Comparison of ENCODE assay signal across 9 cellular contexts in the genomic region with DNA sequence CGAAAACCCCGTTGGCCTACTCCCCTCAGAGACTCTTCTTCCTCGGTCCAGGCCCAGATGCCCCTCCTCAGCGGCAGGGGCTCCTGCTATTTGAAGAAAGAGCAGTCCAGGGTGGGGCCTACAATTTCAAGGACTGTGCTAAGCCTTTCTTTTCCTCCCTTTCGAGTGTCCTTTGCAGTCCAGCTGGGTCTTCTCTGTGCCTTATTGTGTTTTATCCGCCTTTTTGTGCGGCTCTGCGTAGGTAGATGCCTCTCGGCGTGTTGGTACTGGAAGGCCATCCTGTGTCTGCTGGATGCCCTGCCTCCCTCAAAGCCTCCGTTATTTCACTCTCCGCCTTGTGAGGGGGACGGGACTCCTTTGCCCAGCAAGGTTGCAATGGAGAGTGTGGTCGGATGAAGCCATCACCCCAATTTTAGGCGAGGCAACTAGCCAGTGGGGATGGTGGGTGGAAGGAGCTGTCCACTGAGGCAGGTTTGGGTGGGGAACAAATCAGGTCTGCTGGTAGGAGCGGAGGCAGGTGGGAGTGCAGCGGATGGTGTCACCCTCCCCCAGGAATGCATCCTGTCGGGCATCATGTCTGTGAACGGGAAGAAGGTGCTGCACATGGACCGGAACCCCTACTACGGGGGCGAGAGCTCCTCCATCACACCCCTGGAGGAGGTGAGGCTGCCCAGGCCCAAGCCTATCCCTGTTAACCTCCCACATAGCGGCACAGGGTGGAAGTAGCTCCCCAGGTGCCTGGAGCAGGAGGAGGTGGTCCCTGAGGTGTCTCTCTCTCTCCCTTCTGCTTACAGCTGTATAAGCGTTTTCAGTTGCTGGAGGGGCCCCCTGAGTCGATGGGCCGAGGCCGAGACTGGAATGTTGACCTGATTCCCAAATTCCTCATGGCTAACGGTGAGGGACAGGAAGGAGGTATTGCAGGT. TPM values are rescaled to one million over a fixed set of nuclear protein-coding genes. Genes with fewer than 3 reads are reported as not detected.
DNase-seq lines count a peak whose midpoint lies in the region; ATAC-seq and TF ChIP-seq lines count a peak whose summit lies in the region.
"Had no signal": no experiment of that assay in that cellular context is flagged by ENCODE, and none has a peak within 500 bp of the region (broad histone marks: within the 10 kb centered on the region; RNA-seq: fewer than 3 reads in every experiment).

No MANE protein-coding gene starts in this region.

- H3K9me3 Mint-ChIP-seq in activated CD4-positive, alpha-beta memory T cell treated with anti-CD3 and anti-CD28 coated beads, Interleukin-2, amount 10 ng/mL, durations not matched to agents 7 days and 5 days, result no peaks in the 10 kb centered on the region

- in situ Hi-C loops in GM13976 (cut with MboI; ENCODE audit: low sequenced_read_pairs, unreplicated experiment), result no loop called here

- H3K36me3 ChIP-seq in HEK293 (ENCODE audit: control insufficient read depth in 2 of 2, insufficient read depth in 1 of 2, low read length in 2 of 2) (peaks cover 7 to 80% of the 10 kb centered on the region in 2 experiments; a peak in 2 of 3 replicates), spleen (peaks cover 0 to 77% (median 24%) of the 10 kb centered on the region in 6 donors)

- H3K27me3 ChIP-seq in spleen (replicated peaks in 1 of 7), result no peaks in the 10 kb centered on the region

- intact Hi-C loops in spleen (cut with DNase I; ENCODE audit: low total_unique reads), result no loop called here

- H3K4me1 Mint-ChIP-seq in activated CD4-positive, alpha-beta memory T cell treated with anti-CD3 and anti-CD28 coated beads, Interleukin-2, amount 10 ng/mL, durations not matched to agents 7 days and 5 days, result peaks cover 31% of the 10 kb centered on the region

- peaks cover 35% of the 10 kb centered on the region for H3K36me3 Mint-ChIP-seq in activated CD4-positive, alpha-beta memory T cell treated with anti-CD3 and anti-CD28 coated beads, Interleukin-2, amount 10 ng/mL, durations not matched to agents 7 days and 5 days (ENCODE audit: low read depth)

- ATAC-seq in GM18511 (IDR thresholded peaks at IDR 0.05; ENCODE audit: unreplicated experiment), result no peak

- DNase-seq in activated CD4-positive, alpha-beta memory T cell treated with anti-CD3 and anti-CD28 coated beads, Interleukin-2, amount 10 ng/mL, durations not matched to agents 7 days and 5 days, result no peak
- no peak for DNase-seq in spleen
- no peak for DNase-seq in GM13976 (ENCODE audit: low spot score)
- DNase-seq in COLO668 (lab: John Stamatoyannopoulos, UW; ENCODE audit: unreplicated experiment), result no peak
- DNase-seq in hippocampal formation (lab: John Stamatoyannopoulos, UW), result no peak
- DNase-seq: activated gamma-delta T cell treated with Interleukin-2 at 50 U/mL for 16 hours had no signal

- H3K9me3 ChIP-seq in HEK293 (ENCODE audit: control insufficient read depth, insufficient read depth, low read depth, low read length) (no peaks in the 10 kb centered on the region), spleen (no peaks in the 10 kb centered on the region)

- TF ChIP-seq POLR2A in spleen (IDR thresholded peaks at IDR 0.05), result no peak

- POLR2A ChIA-PET in HEK293 (lab: Yijun Ruan, JAX), result no interaction called here
- POLR2A ChIA-PET in activated CD4-positive, alpha-beta memory T cell treated with anti-CD3 and anti-CD28 coated beads, Interleukin-2, amount 10 ng/mL, durations not matched to agents 7 days and 5 days (lab: Charles Lee), result interaction anchor here (0.8 to 1.3 kb wide), 2 partner anchors 26 to 40 kb away, joined by 4 to 5 read pairs; partner anchors contain the start of gene RPL10

- WGBS in spleen, 5 donors, result 62 to 74% (median 66%) methylated on average over 22 to 28 of the region's 28 CpGs

- H3K4me3 ChIP-seq in HEK293 (ENCODE audit: low read depth, low read length), result peak overlapping the region; percentile 69
- peak overlapping the region; percentile 65 for H3K4me3 ChIP-seq in iPS-11a (ENCODE audit: low read depth, low read length)
- H3K4me3 ChIP-seq in spleen, result peak overlapping the region; percentile 61 to 93 (median 76)

- no peak for TF ChIP-seq CTCF in HEK293 (tag by site-specific recombination; IDR thresholded peaks at IDR 0.05)
- no peak for TF ChIP-seq CTCF in spleen (IDR thresholded peaks at IDR 0.05 in 8 of 11, conservative IDR thresholded peaks at IDR 0.05 in 3 of 11)
- no peak for TF ChIP-seq CTCF in GM13976 (IDR thresholded peaks at IDR 0.05; ENCODE audit: borderline replicate concordance, control extremely low read depth, extremely low read depth, insufficient read depth, missing control alignments)

- CTCF ChIA-PET in HEK293 (lab: Yijun Ruan, JAX), result interaction anchor here (0.5 to 0.7 kb wide), 2 partner anchors 10 to 78 kb away, joined by 3 to 4 read pairs; partner anchors contain the start of gene ATP6AP1
- CTCF ChIA-PET in activated CD4-positive, alpha-beta memory T cell treated with anti-CD3 and anti-CD28 coated beads, Interleukin-2, amount 10 ng/mL, durations not matched to agents 7 days and 5 days (lab: Charles Lee), result no interaction called here

- H3K27me3 Mint-ChIP-seq in activated CD4-positive, alpha-beta memory T cell treated with anti-CD3 and anti-CD28 coated beads, Interleukin-2, amount 10 ng/mL, durations not matched to agents 7 days and 5 days, result no peaks in the 10 kb centered on the region

- H3K27ac ChIP-seq in HEK293 (ENCODE audit: extremely low read depth, low read depth, low read length), result peak overlapping the region; percentile 43; the same call in 1 of the 2 replicates
- peak overlapping the region in 5 of 8 donors; percentile 90 to 95 (median 91) for H3K27ac ChIP-seq in spleen

- peak overlapping the region; percentile 62 for H3K27ac Mint-ChIP-seq in activated CD4-positive, alpha-beta memory T cell treated with anti-CD3 and anti-CD28 coated beads, Interleukin-2, amount 10 ng/mL, durations not matched to agents 7 days and 5 days

- H3K4me1 ChIP-seq in HEK293 (ENCODE audit: control insufficient read depth, insufficient read depth, low read length) (no peaks in the 10 kb centered on the region), spleen (peaks cover 4 to 58% (median 17%) of the 10 kb centered on the region in 6 donors)

- peak overlapping the region; percentile 82 for H3K4me3 Mint-ChIP-seq in activated CD4-positive, alpha-beta memory T cell treated with anti-CD3 and anti-CD28 coated beads, Interleukin-2, amount 10 ng/mL, durations not matched to agents 7 days and 5 days

TF ChIP-seq in HEK293, 187 proteins besides CTCF, POLR2A, EP300 and RAD21 (continues in another document):
- TF ChIP-seq, protein P1, sequence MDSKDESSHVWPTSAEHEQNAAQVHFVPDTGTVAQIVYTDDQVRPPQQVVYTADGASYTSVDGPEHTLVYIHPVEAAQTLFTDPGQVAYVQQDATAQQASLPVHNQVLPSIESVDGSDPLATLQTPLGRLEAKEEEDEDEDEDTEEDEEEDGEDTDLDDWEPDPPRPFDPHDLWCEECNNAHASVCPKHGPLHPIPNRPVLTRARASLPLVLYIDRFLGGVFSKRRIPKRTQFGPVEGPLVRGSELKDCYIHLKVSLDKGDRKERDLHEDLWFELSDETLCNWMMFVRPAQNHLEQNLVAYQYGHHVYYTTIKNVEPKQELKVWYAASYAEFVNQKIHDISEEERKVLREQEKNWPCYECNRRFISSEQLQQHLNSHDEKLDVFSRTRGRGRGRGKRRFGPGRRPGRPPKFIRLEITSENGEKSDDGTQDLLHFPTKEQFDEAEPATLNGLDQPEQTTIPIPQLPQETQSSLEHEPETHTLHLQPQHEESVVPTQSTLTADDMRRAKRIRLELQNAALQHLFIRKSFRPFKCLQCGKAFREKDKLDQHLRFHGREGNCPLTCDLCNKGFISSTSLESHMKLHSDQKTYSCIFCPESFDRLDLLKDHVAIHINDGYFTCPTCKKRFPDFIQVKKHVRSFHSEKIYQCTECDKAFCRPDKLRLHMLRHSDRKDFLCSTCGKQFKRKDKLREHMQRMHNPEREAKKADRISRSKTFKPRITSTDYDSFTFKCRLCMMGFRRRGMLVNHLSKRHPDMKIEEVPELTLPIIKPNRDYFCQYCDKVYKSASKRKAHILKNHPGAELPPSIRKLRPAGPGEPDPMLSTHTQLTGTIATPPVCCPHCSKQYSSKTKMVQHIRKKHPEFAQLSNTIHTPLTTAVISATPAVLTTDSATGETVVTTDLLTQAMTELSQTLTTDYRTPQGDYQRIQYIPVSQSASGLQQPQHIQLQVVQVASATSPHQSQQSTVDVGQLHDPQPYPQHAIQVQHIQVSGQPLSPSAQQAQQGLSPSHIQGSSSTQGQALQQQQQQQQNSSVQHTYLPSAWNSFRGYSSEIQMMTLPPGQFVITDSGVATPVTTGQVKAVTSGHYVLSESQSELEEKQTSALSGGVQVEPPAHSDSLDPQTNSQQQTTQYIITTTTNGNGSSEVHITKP (tag by site-specific recombination; IDR thresholded peaks at IDR 0.05), result peak; percentile 77

RNA-seq across cellular contexts. Expression of gene GDI1, which starts 1.3 kb away (rescaled TPM):
- total RNA-seq in activated CD4-positive, alpha-beta memory T cell treated with anti-CD3 and anti-CD28 coated beads, Interleukin-2, amount 10 ng/mL, durations not matched to agents 7 days and 5 days, result 100 to 1,000 TPM; 114 to 117 TPM
- 100 to 1,000 TPM in 6 of 7 donors, 10 to 100 TPM in 1; 88.7 to 137 (median 111) TPM for total RNA-seq in spleen
- polyA plus RNA-seq in spleen, result 100 to 1,000 TPM in 2 of 3 donors, 10 to 100 TPM in 1; 56.2 to 125 (median 107) TPM

RNA-seq across cellular contexts. Expression of gene FAM50A, which starts 5.7 kb away (rescaled TPM):
- 10 to 100 TPM; 62.4 to 65.4 TPM for total RNA-seq in activated CD4-positive, alpha-beta memory T cell treated with anti-CD3 and anti-CD28 coated beads, Interleukin-2, amount 10 ng/mL, durations not matched to agents 7 days and 5 days
- total RNA-seq in spleen, result 10 to 100 TPM; 30.3 to 53.9 (median 45.5) TPM
- polyA plus RNA-seq in spleen, result 100 to 1,000 TPM in 1 of 3 donors, 10 to 100 TPM in 2; 65.7 to 123 (median 99.4) TPM

RNA-seq across cellular contexts. Expression of gene ATP6AP1, which starts 9.8 kb away (rescaled TPM):
- total RNA-seq in activated CD4-positive, alpha-beta memory T cell treated with anti-CD3 and anti-CD28 coated beads, Interleukin-2, amount 10 ng/mL, durations not matched to agents 7 days and 5 days, result 10 to 100 TPM; 52.3 to 53.2 TPM
- 100 to 1,000 TPM in 3 of 7 donors, 10 to 100 TPM in 4; 80.3 to 127 (median 99.9) TPM for total RNA-seq in spleen
- 10 to 100 TPM; 34.2 to 62.3 (median 44.1) TPM for polyA plus RNA-seq in spleen

RNA-seq across cellular contexts. Expression of gene PLXNA3, which starts 19.8 kb away (rescaled TPM):
- 10 to 100 TPM; 49.3 to 52.8 TPM for total RNA-seq in activated CD4-positive, alpha-beta memory T cell treated with anti-CD3 and anti-CD28 coated beads, Interleukin-2, amount 10 ng/mL, durations not matched to agents 7 days and 5 days
- 10 to 100 TPM in 6 of 7 donors, 1 to 10 TPM in 1; 9.1 to 46.8 (median 27.2) TPM for total RNA-seq in spleen
- polyA plus RNA-seq in spleen, result 10 to 100 TPM in 1 of 3 donors, 1 to 10 TPM in 2; 2.5 to 11.6 (median 4.1) TPM

RNA-seq across cellular contexts. Expression of gene TAFAZZIN, which starts 26.9 kb away (rescaled TPM):
- 10 to 100 TPM; 93.7 to 93.9 TPM for total RNA-seq in activated CD4-positive, alpha-beta memory T cell treated with anti-CD3 and anti-CD28 coated beads, Interleukin-2, amount 10 ng/mL, durations not matched to agents 7 days and 5 days
- total RNA-seq in spleen, result 100 to 1,000 TPM in 1 of 7 donors, 10 to 100 TPM in 6; 70.1 to 107 (median 76.3) TPM
- 100 to 1,000 TPM in 2 of 3 donors, 10 to 100 TPM in 1; 65.7 to 135 (median 115) TPM for polyA plus RNA-seq in spleen
